Comparison of ENCODE assay signal across 8 cellular contexts in genomic region chr10:50421026-50421719, GRCh38.
DNase-seq lines count a peak whose midpoint lies in the region; ATAC-seq and TF ChIP-seq lines count a peak whose summit lies in the region.

No MANE protein-coding gene starts in this region.

- H3K4me2 ChIP-seq in OCI-LY1 (ENCODE audit: low read length), result no peak overlapping the region

- H3K36me3 ChIP-seq in OCI-LY1 (ENCODE audit: insufficient read depth, low read length) (no peaks in the 10 kb centered on the region), tibial nerve (no peaks in the 10 kb centered on the region)

- H3K4me3 ChIP-seq in OCI-LY1 (ENCODE audit: low read depth, low read length, poor library complexity, severe bottlenecking) (no peak overlapping the region), tibial nerve (no peak overlapping the region)

- H3K27me3 ChIP-seq in OCI-LY1 (ENCODE audit: insufficient read depth, low read length), result no peaks in the 10 kb centered on the region
- no peaks in the 10 kb centered on the region for H3K27me3 ChIP-seq in tibial nerve

- no peaks in the 10 kb centered on the region for H3K36me3 Mint-ChIP-seq in brain

- H3K4me3 Mint-ChIP-seq in brain, result peak overlapping the region in 1 of 5 experiments; percentile 62

- peaks cover 4% of the 10 kb centered on the region for H3K27me3 Mint-ChIP-seq in brain

- peaks cover 2% of the 10 kb centered on the region; the same call in 1 of the 2 replicates for H4K20me1 ChIP-seq in OCI-LY1 (ENCODE audit: insufficient read depth, low read length)

- no peaks in the 10 kb centered on the region for H3K9me3 Mint-ChIP-seq in brain

- TF ChIP-seq CTCF in GM10266 (IDR thresholded peaks at IDR 0.05; ENCODE audit: control insufficient read depth, insufficient read depth, low read depth, missing control alignments), result peak; percentile 65
- peak; percentile 82 for TF ChIP-seq CTCF in OCI-LY1 (IDR thresholded peaks at IDR 0.05; ENCODE audit: low read length)
- TF ChIP-seq CTCF in brain (conservative IDR thresholded peaks at IDR 0.05), result peak; percentile 48 to 62
- peak; percentile 48 to 69 (median 55) for TF ChIP-seq CTCF in tibial nerve (IDR thresholded peaks at IDR 0.05)

- H2AFZ ChIP-seq in OCI-LY1 (ENCODE audit: low read length), result no peak overlapping the region

- no peaks in the 10 kb centered on the region for H3K79me2 ChIP-seq in OCI-LY1 (ENCODE audit: insufficient read depth, low read length)

- 81% methylated on average over 6 of the region's 6 CpGs for WGBS in tibial nerve, 2 donors

- H3K27ac ChIP-seq in OCI-LY1 (ENCODE audit: low read depth, low read length, poor library complexity, severe bottlenecking) (no peak overlapping the region), tibial nerve (peak overlapping the region in 1 of 4 donors; percentile 7)

- no peak for TF ChIP-seq POLR2A in tibial nerve (IDR thresholded peaks at IDR 0.05)

- H3K4me1 Mint-ChIP-seq in brain, result peaks cover 20% of the 10 kb centered on the region

- H3K9ac ChIP-seq in OCI-LY1 (ENCODE audit: low read length), result no peak overlapping the region

- H3K27ac Mint-ChIP-seq in brain, result no peak overlapping the region

- H3K9me2 ChIP-seq in OCI-LY1 (ENCODE audit: low read depth, low read length), result no peaks in the 10 kb centered on the region

- H3K9me3 ChIP-seq in OCI-LY1 (ENCODE audit: low read length), result no peaks in the 10 kb centered on the region
- H3K9me3 ChIP-seq in tibial nerve, result no peaks in the 10 kb centered on the region

- no peaks in the 10 kb centered on the region for H3F3A ChIP-seq in OCI-LY1 (ENCODE audit: insufficient read depth, low read length)

- DNase-seq in A172 (ENCODE audit: low spot score) (peak; percentile 30), GM10266 (ENCODE audit: extremely low spot score) (peak; percentile 61), left kidney (ENCODE audit: low read depth, low spot score) (peak; percentile 87), tibial nerve (ENCODE audit: low spot score in 2 of 2) (peak in 1 of 2 donors; percentile 45), NCI-H1092 (lab: John Stamatoyannopoulos, UW) (no peak)

- ATAC-seq in HG02642 (IDR thresholded peaks at IDR 0.05; ENCODE audit: poor library complexity, unreplicated experiment), result peak; percentile 37

- H3K4me1 ChIP-seq in OCI-LY1 (ENCODE audit: insufficient read depth, low read length, severe bottlenecking), result peaks cover 20% of the 10 kb centered on the region
- H3K4me1 ChIP-seq in tibial nerve, result peaks cover 0 to 38% (median 7%) of the 10 kb centered on the region in 4 donors

- no peak for TF ChIP-seq EP300 in tibial nerve (IDR thresholded peaks at IDR 0.05)
